Comparison of ENCODE assay signal across 11 cellular contexts in genomic region chr11:66559141-66559861, GRCh38. TPM values are rescaled to one million over a fixed set of nuclear protein-coding genes. Genes with fewer than 3 reads are reported as not detected.
DNase-seq lines count a peak whose midpoint lies in the region; ATAC-seq, FAIRE-seq and TF ChIP-seq lines count a peak whose summit lies in the region.
"Had no signal": no experiment of that assay in that cellular context is flagged by ENCODE, and none has a peak within 500 bp of the region (broad histone marks: within the 10 kb centered on the region; RNA-seq: fewer than 3 reads in every experiment).

No MANE protein-coding gene starts in this region.

- no peak for ATAC-seq in activated naive CD8-positive, alpha-beta T cell treated with anti-CD3 and anti-CD28 coated beads, Interleukin-2, amount 50 U/mL, for 24 hours
- peak; percentile 62 for ATAC-seq in activated naive CD8-positive, alpha-beta T cell treated with anti-CD3 and anti-CD28 coated beads, Interleukin-2, amount 10 ng/mL, durations not matched to agents 7 days and 5 days (ENCODE audit: low read depth)
- ATAC-seq in memory B cell (ENCODE audit: low read depth) (peak; percentile 55), aorta (ENCODE audit: low FRiP score) (peak; percentile 31)

- no peak for DNase-seq in activated naive CD8-positive, alpha-beta T cell treated with anti-CD3 and anti-CD28 coated beads, Interleukin-2, amount 50 U/mL, for 24 hours
- no peak for DNase-seq in activated naive CD8-positive, alpha-beta T cell treated with anti-CD3 and anti-CD28 coated beads, Interleukin-2, amount 10 ng/mL, durations not matched to agents 7 days and 5 days
- no peak for DNase-seq in memory B cell (ENCODE audit: low spot score in 2 of 2)
- no peak for DNase-seq in aorta
- DNase-seq in GM12891 (ENCODE audit: insufficient read length, low spot score), result no peak
- no peak for DNase-seq in middle frontal gyrus (ENCODE audit: extremely low spot score, low spot score)
- DNase-seq in tibial nerve (ENCODE audit: low spot score in 2 of 2), result no peak
- DNase-seq: OCI-M1 had no signal

- no peaks in the 10 kb centered on the region for H3K4me1 ChIP-seq in aorta (ENCODE audit: control insufficient read depth in 1 of 2, insufficient read depth in 2 of 2, low read length in 2 of 2)
- H3K4me1 ChIP-seq in tibial nerve, result peaks cover 0 to 13% (median 4%) of the 10 kb centered on the region in 4 donors

- WGBS in aorta, 2 donors, result 9 to 12% methylated on average over 34 to 49 of the region's 49 CpGs
- WGBS in tibial nerve, 2 donors, result 11 to 14% methylated on average over 36 to 47 of the region's 49 CpGs

- H3K9me3 ChIP-seq in aorta (ENCODE audit: control insufficient read depth, low read length) (no peaks in the 10 kb centered on the region), tibial nerve (no peaks in the 10 kb centered on the region)

- POLR2A ChIA-PET in activated naive CD8-positive, alpha-beta T cell treated with anti-CD3 and anti-CD28 coated beads, Interleukin-2, amount 10 ng/mL, durations not matched to agents 7 days and 5 days (lab: Charles Lee), result interaction anchor here (0.6 kb wide), 1 partner anchor 52 kb away, joined by 9 read pairs; no protein-coding TSS in a partner anchor

- H3K36me3 ChIP-seq in aorta (ENCODE audit: control insufficient read depth in 1 of 2, insufficient read depth in 2 of 2, low read length in 1 of 2) (no peaks in the 10 kb centered on the region), tibial nerve (peaks cover 0 to 29% (median 0%) of the 10 kb centered on the region in 3 donors)

- FAIRE-seq in GM12891 (lab: Jason Lieb, UNC), result no peak

- H3K4me3 ChIP-seq in aorta (ENCODE audit: low read length in 2 of 2) (no peak overlapping the region), tibial nerve (peak overlapping the region in 1 of 4 donors; percentile 25)

- intact Hi-C loops in aorta (cut with DNase I), result no loop called here

- no peaks in the 10 kb centered on the region for H3K9me3 Mint-ChIP-seq in activated naive CD8-positive, alpha-beta T cell (ENCODE audit: low read depth)
- H3K9me3 Mint-ChIP-seq in activated naive CD8-positive, alpha-beta T cell treated with anti-CD3 and anti-CD28 coated beads, Interleukin-2, amount 50 U/mL, for 24 hours, result no peaks in the 10 kb centered on the region
- no peaks in the 10 kb centered on the region for H3K9me3 Mint-ChIP-seq in activated naive CD8-positive, alpha-beta T cell treated with anti-CD3 and anti-CD28 coated beads, Interleukin-2, amount 10 ng/mL, durations not matched to agents 7 days and 5 days
- H3K9me3 Mint-ChIP-seq in memory B cell, result no peaks in the 10 kb centered on the region

- no peak overlapping the region for H3K27ac Mint-ChIP-seq in activated naive CD8-positive, alpha-beta T cell
- no peak overlapping the region for H3K27ac Mint-ChIP-seq in activated naive CD8-positive, alpha-beta T cell treated with anti-CD3 and anti-CD28 coated beads, Interleukin-2, amount 50 U/mL, for 24 hours
- no peak overlapping the region for H3K27ac Mint-ChIP-seq in activated naive CD8-positive, alpha-beta T cell treated with anti-CD3 and anti-CD28 coated beads, Interleukin-2, amount 10 ng/mL, durations not matched to agents 7 days and 5 days
- H3K27ac Mint-ChIP-seq in memory B cell, result no peak overlapping the region

- no peak for TF ChIP-seq EP300 in tibial nerve (IDR thresholded peaks at IDR 0.05)

- H3K4me3 Mint-ChIP-seq in activated naive CD8-positive, alpha-beta T cell, result peak overlapping the region; percentile 38
- H3K4me3 Mint-ChIP-seq in activated naive CD8-positive, alpha-beta T cell treated with anti-CD3 and anti-CD28 coated beads, Interleukin-2, amount 50 U/mL, for 24 hours, result no peak overlapping the region
- H3K4me3 Mint-ChIP-seq in activated naive CD8-positive, alpha-beta T cell treated with anti-CD3 and anti-CD28 coated beads, Interleukin-2, amount 10 ng/mL, durations not matched to agents 7 days and 5 days, result no peak overlapping the region
- no peak overlapping the region for H3K4me3 Mint-ChIP-seq in memory B cell

- H3K27ac ChIP-seq in aorta (ENCODE audit: low read depth in 1 of 2, low read length in 2 of 2) (no peak overlapping the region), tibial nerve (no peak overlapping the region)

- peaks cover 6% of the 10 kb centered on the region for H3K27me3 Mint-ChIP-seq in activated naive CD8-positive, alpha-beta T cell
- H3K27me3 Mint-ChIP-seq in activated naive CD8-positive, alpha-beta T cell treated with anti-CD3 and anti-CD28 coated beads, Interleukin-2, amount 50 U/mL, for 24 hours, result peaks cover 22% of the 10 kb centered on the region
- H3K27me3 Mint-ChIP-seq in activated naive CD8-positive, alpha-beta T cell treated with anti-CD3 and anti-CD28 coated beads, Interleukin-2, amount 10 ng/mL, durations not matched to agents 7 days and 5 days, result peaks cover 13% of the 10 kb centered on the region
- H3K27me3 Mint-ChIP-seq in memory B cell, result peaks cover 9% of the 10 kb centered on the region

- H3K4me1 Mint-ChIP-seq in activated naive CD8-positive, alpha-beta T cell (ENCODE audit: low read depth), result peaks cover 5% of the 10 kb centered on the region
- H3K4me1 Mint-ChIP-seq in activated naive CD8-positive, alpha-beta T cell treated with anti-CD3 and anti-CD28 coated beads, Interleukin-2, amount 50 U/mL, for 24 hours, result peaks cover 6% of the 10 kb centered on the region
- H3K4me1 Mint-ChIP-seq in activated naive CD8-positive, alpha-beta T cell treated with anti-CD3 and anti-CD28 coated beads, Interleukin-2, amount 10 ng/mL, durations not matched to agents 7 days and 5 days, result no peaks in the 10 kb centered on the region
- no peaks in the 10 kb centered on the region for H3K4me1 Mint-ChIP-seq in memory B cell

- H3K36me3 Mint-ChIP-seq in activated naive CD8-positive, alpha-beta T cell, result no peaks in the 10 kb centered on the region
- H3K36me3 Mint-ChIP-seq in activated naive CD8-positive, alpha-beta T cell treated with anti-CD3 and anti-CD28 coated beads, Interleukin-2, amount 50 U/mL, for 24 hours (ENCODE audit: low read depth), result no peaks in the 10 kb centered on the region
- H3K36me3 Mint-ChIP-seq in activated naive CD8-positive, alpha-beta T cell treated with anti-CD3 and anti-CD28 coated beads, Interleukin-2, amount 10 ng/mL, durations not matched to agents 7 days and 5 days, result no peaks in the 10 kb centered on the region
- no peaks in the 10 kb centered on the region for H3K36me3 Mint-ChIP-seq in memory B cell

- H3K27me3 ChIP-seq in aorta (ENCODE audit: control insufficient read depth in 1 of 2, insufficient read depth in 2 of 2, low read length in 1 of 2), result no peaks in the 10 kb centered on the region
- peaks cover 0 to 8% of the 10 kb centered on the region in 2 donors for H3K27me3 ChIP-seq in tibial nerve

- TF ChIP-seq POLR2A in GM12891 (IDR thresholded peaks at IDR 0.05; ENCODE audit: low read depth, low read length) (no peak), tibial nerve (IDR thresholded peaks at IDR 0.05) (no peak)

- TF ChIP-seq CTCF in tibial nerve (IDR thresholded peaks at IDR 0.05), result no peak

TF ChIP-seq in GM12891, 5 proteins besides CTCF, POLR2A, EP300 and RAD21:
- no peak for TF ChIP-seq POU2F2 (IDR thresholded peaks at IDR 0.05; ENCODE audit: low read depth, low read length)
- no peak for TF ChIP-seq TAF1 (IDR thresholded peaks at IDR 0.05; ENCODE audit: low read depth, low read length)
- TF ChIP-seq POLR2AphosphoS5 (IDR thresholded peaks at IDR 0.05; ENCODE audit: low read depth, low read length), result no peak
- TF ChIP-seq PAX5 (IDR thresholded peaks at IDR 0.05; ENCODE audit: insufficient read depth, low read length, severe bottlenecking), result no peak
- no peak for TF ChIP-seq SPI1 (IDR thresholded peaks at IDR 0.05; ENCODE audit: low read depth, low read length)

RNA-seq across cellular contexts. Expression of gene CTSF, which starts 9.1 kb away (rescaled TPM):
- 10 to 100 TPM; 13.5 to 14.2 TPM for total RNA-seq in activated naive CD8-positive, alpha-beta T cell treated with anti-CD3 and anti-CD28 coated beads, Interleukin-2, amount 10 ng/mL, durations not matched to agents 7 days and 5 days
- total RNA-seq in aorta (100 to 1,000 TPM in 1 of 2 donors, 10 to 100 TPM in 1; 38.3 to 110 TPM), tibial nerve (100 to 1,000 TPM; 102 to 322 (median 190) TPM)
- polyA plus RNA-seq in aorta, result 10 to 100 TPM; 52.1 to 98.5 TPM
- polyA plus RNA-seq in GM12891 (2012; ENCODE audit: low read depth, missing spikeins), result 0.36 TPM

RNA-seq across cellular contexts. Expression of gene ACTN3, which starts 12.6 kb away (rescaled TPM):
- total RNA-seq in activated naive CD8-positive, alpha-beta T cell treated with anti-CD3 and anti-CD28 coated beads, Interleukin-2, amount 10 ng/mL, durations not matched to agents 7 days and 5 days, result under 1 TPM in 1 of 2 experiments, not detected in 1; 0.11 TPM
- total RNA-seq in aorta (1 to 10 TPM in 1 of 2 donors, not detected in 1; 3.0 TPM), tibial nerve (under 1 TPM in 1 of 4 donors, not detected in 3; 0.21 TPM)
- not detected for polyA plus RNA-seq in aorta
- polyA plus RNA-seq in GM12891 (2012; ENCODE audit: low read depth, missing spikeins), result 0.14 TPM
- total RNA-seq: lung microvascular endothelial cell had no signal
- polyA plus RNA-seq: BJ had no signal

RNA-seq across cellular contexts. Expression of gene ZDHHC24, which starts 13.5 kb away (rescaled TPM):
- 10 to 100 TPM; 22.1 to 23.0 TPM for total RNA-seq in activated naive CD8-positive, alpha-beta T cell treated with anti-CD3 and anti-CD28 coated beads, Interleukin-2, amount 10 ng/mL, durations not matched to agents 7 days and 5 days
- total RNA-seq in aorta (10 to 100 TPM in 1 of 2 donors, 1 to 10 TPM in 1; 9.3 to 14.7 TPM), tibial nerve (10 to 100 TPM; 15.3 to 17.7 (median 16.6) TPM)
- 1 to 10 TPM; 4.1 to 9.3 TPM for polyA plus RNA-seq in aorta
- polyA plus RNA-seq in GM12891 (2012; ENCODE audit: low read depth, missing spikeins), result 4.8 TPM

RNA-seq across cellular contexts. Expression of gene CCDC87, which starts 33.6 kb away (rescaled TPM):
- total RNA-seq in activated naive CD8-positive, alpha-beta T cell treated with anti-CD3 and anti-CD28 coated beads, Interleukin-2, amount 10 ng/mL, durations not matched to agents 7 days and 5 days, result under 1 TPM; 0.09 to 0.14 TPM
- under 1 TPM; 0.19 to 0.33 TPM for total RNA-seq in aorta
- polyA plus RNA-seq in aorta, result under 1 TPM in 1 of 2 donors, not detected in 1; 0.10 TPM
- polyA plus RNA-seq in GM12891 (2012; ENCODE audit: low read depth, missing spikeins), result 0.08 TPM
- total RNA-seq in tibial nerve, result 1 to 10 TPM in 1 of 4 donors, under 1 TPM in 2, not detected in 1; 0.21 to 1.1 (median 0.30) TPM

RNA-seq across cellular contexts. Expression of gene CCS, which starts 33.7 kb away (rescaled TPM):
- 10 to 100 TPM; 46.6 to 47.5 TPM for total RNA-seq in activated naive CD8-positive, alpha-beta T cell treated with anti-CD3 and anti-CD28 coated beads, Interleukin-2, amount 10 ng/mL, durations not matched to agents 7 days and 5 days
- total RNA-seq in aorta, result 10 to 100 TPM; 25.7 to 48.0 TPM
- 100 to 1,000 TPM in 1 of 2 donors, 10 to 100 TPM in 1; 29.8 to 287 TPM for polyA plus RNA-seq in aorta
- 39.5 TPM for polyA plus RNA-seq in GM12891 (2012; ENCODE audit: low read depth, missing spikeins)
- 10 to 100 TPM; 33.4 to 54.0 (median 48.6) TPM for total RNA-seq in tibial nerve
